Comparison of ENCODE assay signal across 8 cellular contexts in genomic region chr11:65452806-65453490, GRCh38. TPM values are rescaled to one million over a fixed set of nuclear protein-coding genes. Genes with fewer than 3 reads are reported as not detected.
DNase-seq lines count a peak whose midpoint lies in the region; ATAC-seq, FAIRE-seq and TF ChIP-seq lines count a peak whose summit lies in the region.

No MANE protein-coding gene starts in this region.

- H3K36me3 ChIP-seq in HAP-1 (replicated peaks) (no peaks in the 10 kb centered on the region), keratinocyte (ENCODE audit: control insufficient read depth in 2 of 2, extremely low read depth in 1 of 2, insufficient read depth in 2 of 2, low read length in 2 of 2) (no peaks in the 10 kb centered on the region)

- peaks cover 2% of the 10 kb centered on the region for H3K9me3 Mint-ChIP-seq in activated naive CD8-positive, alpha-beta T cell treated with anti-CD3 and anti-CD28 coated beads, Interleukin-2, amount 10 ng/mL, durations not matched to agents 7 days and 5 days

- H3K9me3 ChIP-seq in HAP-1 = no peaks in the 10 kb centered on the region
- H3K9me3 ChIP-seq in keratinocyte (ENCODE audit: control insufficient read depth, low read depth, low read length) = no peaks in the 10 kb centered on the region

- H3K27ac ChIP-seq in keratinocyte (ENCODE audit: control insufficient read depth, insufficient read depth, low read length) = peak overlapping the region; percentile 50

- H3K4me3 ChIP-seq in HAP-1 (no peak overlapping the region), keratinocyte (ENCODE audit: control insufficient read depth in 2 of 3, extremely low read depth in 1 of 3, insufficient read depth in 2 of 3, low read depth in 1 of 3, low read length in 3 of 3) (no peak overlapping the region)

- no peak overlapping the region for H3K27ac Mint-ChIP-seq in activated naive CD8-positive, alpha-beta T cell treated with anti-CD3 and anti-CD28 coated beads, Interleukin-2, amount 10 ng/mL, durations not matched to agents 7 days and 5 days

- H3K4me1 Mint-ChIP-seq in activated naive CD8-positive, alpha-beta T cell treated with anti-CD3 and anti-CD28 coated beads, Interleukin-2, amount 10 ng/mL, durations not matched to agents 7 days and 5 days = peaks cover 13% of the 10 kb centered on the region

- peaks cover 12% of the 10 kb centered on the region for H3K36me3 Mint-ChIP-seq in activated naive CD8-positive, alpha-beta T cell treated with anti-CD3 and anti-CD28 coated beads, Interleukin-2, amount 10 ng/mL, durations not matched to agents 7 days and 5 days

- H3K79me2 ChIP-seq in keratinocyte (ENCODE audit: control insufficient read depth, insufficient read depth, low read length) = no peaks in the 10 kb centered on the region

- H3K4me2 ChIP-seq in keratinocyte (ENCODE audit: control insufficient read depth, extremely low read depth, insufficient read depth, low read depth, low read length) = peak overlapping the region; percentile 16

- H2AFZ ChIP-seq in keratinocyte (ENCODE audit: control insufficient read depth, low read length) = no peak overlapping the region

- no peaks in the 10 kb centered on the region for H3K27me3 ChIP-seq in HAP-1 (ENCODE audit: low read depth)
- no peaks in the 10 kb centered on the region for H3K27me3 ChIP-seq in keratinocyte (ENCODE audit: control insufficient read depth, extremely low read depth, insufficient read depth, low read length)

- in situ Hi-C loops in HAP-1 (cut with MboI; ENCODE audit: low sequenced_read_pairs) = no loop called here

- dilution Hi-C loops in keratinocyte (cut with MboI; ENCODE audit: extremely low pct_ligation_motif_present, low sequenced_read_pairs) = no loop called here

- H3K9ac ChIP-seq in keratinocyte (ENCODE audit: control insufficient read depth, extremely low read depth, insufficient read depth, low read length) = no peak overlapping the region

- POLR2A ChIA-PET in activated naive CD8-positive, alpha-beta T cell treated with anti-CD3 and anti-CD28 coated beads, Interleukin-2, amount 10 ng/mL, durations not matched to agents 7 days and 5 days (lab: Charles Lee) = interaction anchor here (0.7 to 1.1 kb wide), 4 partner anchors 9 to 72 kb away, joined by 3 to 7 read pairs (median 4); partner anchors contain the start of gene SCYL1

- H3K9me1 ChIP-seq in keratinocyte (ENCODE audit: control insufficient read depth, extremely low read depth, insufficient read depth, low read length) = peaks cover 3% of the 10 kb centered on the region

- FAIRE-seq in keratinocyte (lab: Jason Lieb, UNC) = no peak

- DNase-seq in A172 (ENCODE audit: low spot score) (peak; percentile 87), HAP-1 (ENCODE audit: low spot score in 2 of 2) (peak; percentile 34 to 64), keratinocyte (ENCODE audit: low read depth, low spot score) (no peak), Kasumi-1 (lab: John Stamatoyannopoulos, UW) (no peak), NCI-H69 (lab: John Stamatoyannopoulos, UW) (no peak)
- DNase-seq in activated naive CD8-positive, alpha-beta T cell treated with anti-CD3 and anti-CD28 coated beads, Interleukin-2, amount 10 ng/mL, durations not matched to agents 7 days and 5 days = peak; percentile 10
- DNase-seq in activated CD4-positive, alpha-beta T cell treated with anti-CD3 and anti-CD28 coated beads, Interleukin-2, amount 50 U/mL, for 1 hour = no peak

- H3K4me3 Mint-ChIP-seq in activated naive CD8-positive, alpha-beta T cell treated with anti-CD3 and anti-CD28 coated beads, Interleukin-2, amount 10 ng/mL, durations not matched to agents 7 days and 5 days = peak overlapping the region; percentile 35

- peaks cover 20% of the 10 kb centered on the region for H3K4me1 ChIP-seq in HAP-1
- H3K4me1 ChIP-seq in keratinocyte (ENCODE audit: control insufficient read depth, extremely low read depth, insufficient read depth, low read length) = peaks cover 27% of the 10 kb centered on the region

- H3K27me3 Mint-ChIP-seq in activated naive CD8-positive, alpha-beta T cell treated with anti-CD3 and anti-CD28 coated beads, Interleukin-2, amount 10 ng/mL, durations not matched to agents 7 days and 5 days = peaks cover 2% of the 10 kb centered on the region

- no peak for TF ChIP-seq CTCF in keratinocyte (optimal IDR thresholded peaks at IDR 0.05 in 1 of 3, IDR thresholded peaks at IDR 0.05 in 1 of 3, conservative IDR thresholded peaks at IDR 0.05 in 1 of 3; ENCODE audit: extremely low read depth in 1 of 3, insufficient read depth in 2 of 3, low read length in 3 of 3)

- no peaks in the 10 kb centered on the region for H4K20me1 ChIP-seq in keratinocyte (ENCODE audit: control insufficient read depth, extremely low read depth, insufficient read depth, low read length)

- ATAC-seq in activated naive CD8-positive, alpha-beta T cell treated with anti-CD3 and anti-CD28 coated beads, Interleukin-2, amount 10 ng/mL, durations not matched to agents 7 days and 5 days (ENCODE audit: low read depth) = no peak
- no peak for ATAC-seq in GM19395 (IDR thresholded peaks at IDR 0.05; ENCODE audit: unreplicated experiment)

RNA-seq across cellular contexts. Expression of gene NEAT1, which starts 30.4 kb away (rescaled TPM):
- 20.6 and 28.9 TPM in 2 replicates for total RNA-seq in A172 (2014; rRNA removed; shearing (Covaris generic))
- total RNA-seq in activated naive CD8-positive, alpha-beta T cell treated with anti-CD3 and anti-CD28 coated beads, Interleukin-2, amount 10 ng/mL, durations not matched to agents 7 days and 5 days = 100 to 1,000 TPM; 402 to 407 TPM
- 66.5 to 270 TPM (median 171 TPM) in 3 replicates for polyA plus RNA-seq in keratinocyte
- polyA plus RNA-seq in keratinocyte (2011; ENCODE audit: low read depth) = 1,124 TPM
- 5.3 and 11.3 TPM in 2 replicates for polyA plus RNA-seq in keratinocyte (2011; cell fraction: cytosol; rRNA removed)
- 1,267 and 1,668 TPM in 2 replicates for polyA plus RNA-seq in keratinocyte (2011; cell fraction: nucleus; rRNA removed)
- 218 and 908 TPM in 2 replicates for polyA plus RNA-seq in keratinocyte (2012; ENCODE audit: low replicate concordance)
- polyA minus RNA-seq in keratinocyte = 73.3 to 442 TPM (median 228 TPM) in 3 replicates
- 8.4 TPM for polyA minus RNA-seq in keratinocyte (2011; cell fraction: cytosol; rRNA and poly(A)+ RNA removed)
- 402 and 1,225 TPM in 2 replicates for polyA minus RNA-seq in keratinocyte (2011; cell fraction: nucleus; rRNA and poly(A)+ RNA removed)

RNA-seq across cellular contexts. Expression of gene MALAT1, which starts 45.9 kb away (rescaled TPM):
- total RNA-seq in A172 (2014; rRNA removed; shearing (Covaris generic)) = 1,067 and 1,084 TPM in 2 replicates
- total RNA-seq in activated naive CD8-positive, alpha-beta T cell treated with anti-CD3 and anti-CD28 coated beads, Interleukin-2, amount 10 ng/mL, durations not matched to agents 7 days and 5 days = over 10,000 TPM; 13,719 to 14,448 TPM
- polyA plus RNA-seq in keratinocyte = 337 to 1,845 TPM (median 1,768 TPM) in 3 replicates
- polyA plus RNA-seq in keratinocyte (2011; ENCODE audit: low read depth) = 22,009 TPM
- polyA plus RNA-seq in keratinocyte (2011; cell fraction: cytosol; rRNA removed) = 14.9 and 37.5 TPM in 2 replicates
- 6,319 and 7,235 TPM in 2 replicates for polyA plus RNA-seq in keratinocyte (2011; cell fraction: nucleus; rRNA removed)
- 429 and 9,619 TPM in 2 replicates for polyA plus RNA-seq in keratinocyte (2012; ENCODE audit: low replicate concordance)
- polyA minus RNA-seq in keratinocyte = 2,284 to 11,976 TPM (median 9,145 TPM) in 3 replicates
- 408 TPM for polyA minus RNA-seq in keratinocyte (2011; cell fraction: cytosol; rRNA and poly(A)+ RNA removed)
- 24,947 and 60,709 TPM in 2 replicates for polyA minus RNA-seq in keratinocyte (2011; cell fraction: nucleus; rRNA and poly(A)+ RNA removed)

Comparison
In these comparisons a context has a peak if more than half of its experiments do, and no peak if none do; other contexts are left out.
1. DNase-seq: peak in A172 (single experiment), HAP-1 (2 of 2) and activated naive CD8-positive, alpha-beta T cell treated with anti-CD3 and anti-CD28 coated beads, Interleukin-2, amount 10 ng/mL, durations not matched to agents 7 days and 5 days (single experiment); none in keratinocyte (single experiment), Kasumi-1 (0 of 2), NCI-H69 (single experiment) and activated CD4-positive, alpha-beta T cell treated with anti-CD3 and anti-CD28 coated beads, Interleukin-2, amount 50 U/mL, for 1 hour (single experiment).
2. RNA of gene NEAT1, which starts 30.4 kb away (total RNA-seq): 402 to 407 TPM in activated naive CD8-positive, alpha-beta T cell treated with anti-CD3 and anti-CD28 coated beads, Interleukin-2, amount 10 ng/mL, durations not matched to agents 7 days and 5 days; 20.6 to 28.9 TPM in A172; every median in the first group is over 10 times any median in the second.
3. RNA of gene MALAT1, which starts 45.9 kb away (total RNA-seq): 13,719 to 14,448 TPM in activated naive CD8-positive, alpha-beta T cell treated with anti-CD3 and anti-CD28 coated beads, Interleukin-2, amount 10 ng/mL, durations not matched to agents 7 days and 5 days; 1,067 to 1,084 TPM in A172; every median in the first group is over 10 times any median in the second.